ENCODE assay signal across 37 cellular contexts in genomic region chr6:19782588-19782987, GRCh38. TPM values are rescaled to one million over a fixed set of nuclear protein-coding genes. Genes with fewer than 3 reads are reported as not detected.
"Had no signal": no experiment of that assay in that cellular context is flagged by ENCODE, and none has a peak within 500 bp of the region (broad histone marks: within the 10 kb centered on the region; RNA-seq: fewer than 3 reads in every experiment).

No MANE protein-coding gene starts in this region.

- H3K36me3 ChIP-seq: MG63 had no signal

- H3K4me3 ChIP-seq: MG63 had no signal

- DNase-seq: Kasumi-1, MG63, MM.1S, MV-4-11, NCI-H1048, NCI-H1092, NCI-H1092 treated with DMSO at 0.1 percent for 48 hours, NCI-H1105, NCI-H1105 treated with DMSO at 0.1 percent for 48 hours, NCI-H1417, NCI-H1417 treated with DMSO at 0.1 percent for 48 hours, NCI-H1436, NCI-H1436 treated with DMSO at 0.1 percent for 48 hours, NCI-H146, NCI-H1694, NCI-H1694 treated with DMSO at 0.1 percent for 48 hours, NCI-H187, NCI-H187 treated with DMSO at 0.1 percent for 48 hours, NCI-H1930, NCI-H2029, NCI-H2029 treated with DMSO at 0.1 percent for 48 hours, NCI-H2081, NCI-H2081 treated with DMSO at 0.1 percent for 48 hours, NCI-H2107, NCI-H2171, NCI-H2171 treated with DMSO at 0.1 percent for 48 hours, NCI-H2227 treated with DMSO at 0.1 percent for 48 hours, NCI-H226, NCI-H345, NCI-H446, NCI-H446 treated with DMSO at 0.1 percent for 48 hours, NCI-H510A, NCI-H510A treated with DMSO at 0.1 percent for 48 hours, NCI-H524, NCI-H524 treated with DMSO at 0.1 percent for 48 hours had no signal

- H3K9me3 ChIP-seq: MG63 had no signal

- H3K27me3 ChIP-seq: MG63 had no signal

RNA-seq across cellular contexts. Expression of gene ID4, which starts 54.6 kb away (rescaled TPM):
- total RNA-seq: LHCN-M2, MCF 10A had no signal
